In the genomic region with DNA sequence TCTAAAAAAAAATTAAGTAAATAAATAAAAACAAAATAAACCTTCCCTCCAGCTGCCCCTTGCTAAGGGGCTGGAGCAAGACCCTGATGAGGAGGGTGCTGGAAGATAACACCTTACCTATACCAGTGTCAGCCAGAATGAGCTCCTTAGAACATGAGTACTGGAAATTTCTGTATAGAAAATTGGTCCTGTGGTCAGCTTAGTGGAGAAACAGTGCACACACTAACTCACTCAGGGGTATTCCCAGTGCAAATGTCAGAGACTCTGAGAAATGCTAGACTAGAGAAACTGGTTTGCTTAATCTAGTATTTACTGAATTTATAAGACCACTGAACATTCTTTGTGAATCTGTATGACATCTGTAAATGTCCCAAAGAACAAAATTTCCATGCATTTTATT, we compare ENCODE assay signal across 14 cellular contexts.
DNase-seq lines count a peak whose midpoint lies in the region; ATAC-seq and TF ChIP-seq lines count a peak whose summit lies in the region.
"Had no signal": no experiment of that assay in that cellular context is flagged by ENCODE, and none has a peak within 500 bp of the region (broad histone marks: within the 10 kb centered on the region; RNA-seq: fewer than 3 reads in every experiment).

No MANE protein-coding gene starts in this region.

- H3K9me3 Mint-ChIP-seq in activated CD8-positive, alpha-beta T cell treated with anti-CD3 and anti-CD28 coated beads for 36 hours: no peaks in the 10 kb centered on the region
- H3K9me3 Mint-ChIP-seq in activated CD8-positive, alpha-beta T cell treated with anti-CD3 and anti-CD28 coated beads, Interleukin-2, amount 10 ng/mL, durations not matched to agents 7 days and 5 days (ENCODE audit: insufficient read depth): no peaks in the 10 kb centered on the region
- H3K9me3 Mint-ChIP-seq in stimulated activated memory B cell treated with anti-CD40 and anti-IgM and Interleukin-4, amounts not matched to agents 10 μg/mL and 1 μg/mL and 100 μg/mL, for 72 hours: no peaks in the 10 kb centered on the region

- peak; percentile 57 for ATAC-seq in activated CD8-positive, alpha-beta T cell treated with anti-CD3 and anti-CD28 coated beads for 36 hours
- no peak for ATAC-seq in activated CD8-positive, alpha-beta T cell treated with anti-CD3 and anti-CD28 coated beads, Interleukin-2, amount 10 ng/mL, durations not matched to agents 7 days and 5 days
- ATAC-seq in HG02571 (IDR thresholded peaks at IDR 0.05; ENCODE audit: unreplicated experiment): peak; percentile 60
- ATAC-seq in HG03175 (IDR thresholded peaks at IDR 0.05; ENCODE audit: unreplicated experiment): peak; percentile 28
- ATAC-seq in stimulated activated memory B cell treated with anti-CD40 and anti-IgM and Interleukin-4, amounts not matched to agents 10 μg/mL and 1 μg/mL and 100 μg/mL, for 72 hours: peak; percentile 55
- ATAC-seq: Panc1 had no signal

- no peak for DNase-seq in activated CD8-positive, alpha-beta T cell treated with anti-CD3 and anti-CD28 coated beads for 36 hours
- no peak for DNase-seq in activated CD8-positive, alpha-beta T cell treated with anti-CD3 and anti-CD28 coated beads, Interleukin-2, amount 10 ng/mL, durations not matched to agents 7 days and 5 days
- no peak for DNase-seq in occipital lobe (lab: John Stamatoyannopoulos, UW)
- no peak for DNase-seq in Peyer's patch
- no peak for DNase-seq in stimulated activated naive CD4-positive, alpha-beta T cell (lab: John Stamatoyannopoulos, UW)
- DNase-seq: 8988T, activated T-cell treated with anti-CD3 and anti-CD28 coated beads for 4 hours, IMR-90, retina, upper lobe of left lung had no signal

- H3K27me3 ChIP-seq in Peyer's patch: no peaks in the 10 kb centered on the region
- H3K27me3 ChIP-seq: upper lobe of left lung had no signal

- intact Hi-C loops in activated CD8-positive, alpha-beta T cell treated with anti-CD3 and anti-CD28 coated beads for 36 hours (cut with micrococcal nuclease): no loop called here

- H3K9me3 ChIP-seq in Peyer's patch: no peaks in the 10 kb centered on the region
- H3K9me3 ChIP-seq: upper lobe of left lung had no signal

- H3K4me1 Mint-ChIP-seq in activated CD8-positive, alpha-beta T cell treated with anti-CD3 and anti-CD28 coated beads for 36 hours (ENCODE audit: low read depth): peaks cover 3% of the 10 kb centered on the region
- peaks cover 1% of the 10 kb centered on the region for H3K4me1 Mint-ChIP-seq in activated CD8-positive, alpha-beta T cell treated with anti-CD3 and anti-CD28 coated beads, Interleukin-2, amount 10 ng/mL, durations not matched to agents 7 days and 5 days (ENCODE audit: low read depth)
- H3K4me1 Mint-ChIP-seq in stimulated activated memory B cell treated with anti-CD40 and anti-IgM and Interleukin-4, amounts not matched to agents 10 μg/mL and 1 μg/mL and 100 μg/mL, for 72 hours: peaks cover 20% of the 10 kb centered on the region

- CTCF ChIA-PET in activated CD8-positive, alpha-beta T cell treated with anti-CD3 and anti-CD28 coated beads for 36 hours (lab: Charles Lee): no interaction called here
- CTCF ChIA-PET in activated CD8-positive, alpha-beta T cell treated with anti-CD3 and anti-CD28 coated beads, Interleukin-2, amount 10 ng/mL, durations not matched to agents 7 days and 5 days (lab: Charles Lee): interaction anchor here (1.0 kb wide), 1 partner anchor 14 kb away, joined by 4 read pairs; no protein-coding TSS in a partner anchor

- H3K36me3 ChIP-seq in Peyer's patch: no peaks in the 10 kb centered on the region
- H3K36me3 ChIP-seq: upper lobe of left lung had no signal

- H3K4me3 ChIP-seq in Peyer's patch: no peak overlapping the region
- H3K4me3 ChIP-seq: upper lobe of left lung had no signal

- H3K4me3 Mint-ChIP-seq in activated CD8-positive, alpha-beta T cell treated with anti-CD3 and anti-CD28 coated beads for 36 hours: no peak overlapping the region
- H3K4me3 Mint-ChIP-seq in activated CD8-positive, alpha-beta T cell treated with anti-CD3 and anti-CD28 coated beads, Interleukin-2, amount 10 ng/mL, durations not matched to agents 7 days and 5 days: no peak overlapping the region
- no peak overlapping the region for H3K4me3 Mint-ChIP-seq in stimulated activated memory B cell treated with anti-CD40 and anti-IgM and Interleukin-4, amounts not matched to agents 10 μg/mL and 1 μg/mL and 100 μg/mL, for 72 hours

- H3K27ac Mint-ChIP-seq in activated CD8-positive, alpha-beta T cell treated with anti-CD3 and anti-CD28 coated beads for 36 hours: no peak overlapping the region
- no peak overlapping the region for H3K27ac Mint-ChIP-seq in activated CD8-positive, alpha-beta T cell treated with anti-CD3 and anti-CD28 coated beads, Interleukin-2, amount 10 ng/mL, durations not matched to agents 7 days and 5 days
- H3K27ac Mint-ChIP-seq in stimulated activated memory B cell treated with anti-CD40 and anti-IgM and Interleukin-4, amounts not matched to agents 10 μg/mL and 1 μg/mL and 100 μg/mL, for 72 hours: no peak overlapping the region

- no peak for TF ChIP-seq CTCF in activated CD8-positive, alpha-beta T cell treated with anti-CD3 and anti-CD28 coated beads for 36 hours (IDR thresholded peaks at IDR 0.05)
- TF ChIP-seq CTCF in Peyer's patch (IDR thresholded peaks at IDR 0.05): no peak

- POLR2A ChIA-PET in activated CD8-positive, alpha-beta T cell treated with anti-CD3 and anti-CD28 coated beads for 36 hours (lab: Charles Lee): no interaction called here
- POLR2A ChIA-PET in activated CD8-positive, alpha-beta T cell treated with anti-CD3 and anti-CD28 coated beads, Interleukin-2, amount 10 ng/mL, durations not matched to agents 7 days and 5 days (lab: Charles Lee): no interaction called here

- H3K27ac ChIP-seq in Peyer's patch: no peak overlapping the region
- H3K27ac ChIP-seq: upper lobe of left lung had no signal

- peaks cover 3% of the 10 kb centered on the region for H3K27me3 Mint-ChIP-seq in activated CD8-positive, alpha-beta T cell treated with anti-CD3 and anti-CD28 coated beads for 36 hours
- H3K27me3 Mint-ChIP-seq in activated CD8-positive, alpha-beta T cell treated with anti-CD3 and anti-CD28 coated beads, Interleukin-2, amount 10 ng/mL, durations not matched to agents 7 days and 5 days (ENCODE audit: low read depth): peaks cover 4% of the 10 kb centered on the region
- peaks cover 5% of the 10 kb centered on the region for H3K27me3 Mint-ChIP-seq in stimulated activated memory B cell treated with anti-CD40 and anti-IgM and Interleukin-4, amounts not matched to agents 10 μg/mL and 1 μg/mL and 100 μg/mL, for 72 hours

- no peaks in the 10 kb centered on the region for H3K4me1 ChIP-seq in Peyer's patch

- TF ChIP-seq POLR2A in Peyer's patch (IDR thresholded peaks at IDR 0.05): no peak

- H3K36me3 Mint-ChIP-seq in activated CD8-positive, alpha-beta T cell treated with anti-CD3 and anti-CD28 coated beads for 36 hours (ENCODE audit: low read depth): no peaks in the 10 kb centered on the region
- no peaks in the 10 kb centered on the region for H3K36me3 Mint-ChIP-seq in activated CD8-positive, alpha-beta T cell treated with anti-CD3 and anti-CD28 coated beads, Interleukin-2, amount 10 ng/mL, durations not matched to agents 7 days and 5 days (ENCODE audit: low read depth)
- H3K36me3 Mint-ChIP-seq in stimulated activated memory B cell treated with anti-CD40 and anti-IgM and Interleukin-4, amounts not matched to agents 10 μg/mL and 1 μg/mL and 100 μg/mL, for 72 hours: no peaks in the 10 kb centered on the region
